ENCODE assay signal across 19 cellular contexts in the genomic region with DNA sequence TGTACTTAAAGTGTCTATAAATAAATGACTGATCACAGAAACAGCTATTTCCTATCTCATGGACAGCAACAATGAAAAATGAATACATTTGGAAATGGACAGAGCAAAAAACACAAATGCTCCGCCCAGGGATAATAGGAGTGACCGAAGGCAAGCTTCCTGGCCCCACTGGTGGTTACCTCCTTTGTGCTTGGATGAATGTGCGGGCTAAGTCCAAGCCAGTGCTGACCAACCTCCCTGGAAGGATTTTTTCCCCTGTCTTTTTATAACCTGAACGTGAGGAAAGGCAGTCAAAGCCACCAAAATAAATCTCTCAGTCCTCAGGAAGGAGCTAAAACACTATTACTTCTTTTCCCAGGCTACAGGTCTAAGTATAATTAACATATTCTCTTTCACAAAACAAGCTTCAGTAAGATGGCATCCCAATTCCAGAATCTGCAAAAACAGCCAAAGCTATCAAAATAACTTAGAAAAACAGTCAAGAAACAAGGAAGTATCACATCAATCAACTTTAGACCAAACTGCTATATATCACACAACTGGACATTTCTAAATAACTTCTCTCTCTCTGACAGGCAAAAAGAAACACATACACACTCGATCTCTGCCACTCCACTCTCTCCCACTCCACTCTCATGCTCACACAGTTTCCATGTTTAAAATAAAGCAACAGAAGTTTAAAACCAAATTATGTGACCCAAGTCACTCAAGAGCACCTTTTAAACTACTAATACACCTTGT. TPM values are rescaled to one million over a fixed set of nuclear protein-coding genes. Genes with fewer than 3 reads are reported as not detected.
DNase-seq lines count a peak whose midpoint lies in the region; ATAC-seq and TF ChIP-seq lines count a peak whose summit lies in the region.
"Had no signal": no experiment of that assay in that cellular context is flagged by ENCODE, and none has a peak within 500 bp of the region (broad histone marks: within the 10 kb centered on the region; RNA-seq: fewer than 3 reads in every experiment).

No MANE protein-coding gene starts in this region.

- no peaks in the 10 kb centered on the region for H3K9me3 ChIP-seq in endodermal cell (ENCODE audit: control insufficient read depth, low read length)

- H3K9ac ChIP-seq in endodermal cell (ENCODE audit: extremely low read depth, low read length, poor library complexity, severe bottlenecking) = no peak overlapping the region

- H3K27me3 Mint-ChIP-seq in WTC11 (ENCODE audit: low read depth) (no peaks in the 10 kb centered on the region), progenitor cell of endocrine pancreas (no peaks in the 10 kb centered on the region), endodermal cell (ENCODE audit: insufficient read depth) (no peaks in the 10 kb centered on the region)
- H3K27me3 Mint-ChIP-seq: CD4-positive, CD25-positive, alpha-beta regulatory T cell had no signal

- H3K4me1 Mint-ChIP-seq in WTC11 (peaks cover 25% of the 10 kb centered on the region), progenitor cell of endocrine pancreas (ENCODE audit: low read depth) (no peaks in the 10 kb centered on the region), endodermal cell (peaks cover 22% of the 10 kb centered on the region)

- H3K4me1 ChIP-seq in endodermal cell (ENCODE audit: control insufficient read depth, insufficient read depth, low read length) = no peaks in the 10 kb centered on the region

- CTCF ChIA-PET in HEK293T (lab: Yijun Ruan, JAX) = no interaction called here
- CTCF ChIA-PET in WTC11 (lab: Charles Lee) = no interaction called here

- WGBS in endodermal cell (ENCODE audit: insufficient coverage in 1 of 2, insufficient read length in 1 of 2), 2 experiments = 80 to 89% methylated on average over 4 to 5 of the region's 5 CpGs

- H3K4me3 Mint-ChIP-seq in WTC11 (no peak overlapping the region), progenitor cell of endocrine pancreas (ENCODE audit: low read depth) (no peak overlapping the region), endodermal cell (no peak overlapping the region)
- H3K4me3 Mint-ChIP-seq: CD4-positive, CD25-positive, alpha-beta regulatory T cell; H9 had no signal

- H3K27ac ChIP-seq in endodermal cell (ENCODE audit: low read depth, low read length) = no peak overlapping the region

- POLR2A ChIA-PET in HEK293T (lab: Yijun Ruan, JAX) (interaction anchor here (1.1 kb wide), 1 partner anchor 10 kb away, joined by 3 read pairs; no protein-coding TSS in a partner anchor), WTC11 (lab: Charles Lee) (no interaction called here)

- H3K4me3 ChIP-seq in endodermal cell (ENCODE audit: low read length) = no peak overlapping the region

- no peak for ATAC-seq in WTC11
- peak; percentile 63 for ATAC-seq in left colon
- no peak for ATAC-seq in GM21390 (IDR thresholded peaks at IDR 0.05; ENCODE audit: unreplicated experiment)

- H3K27me3 ChIP-seq in endodermal cell (ENCODE audit: control insufficient read depth, insufficient read depth, low read length, poor library complexity, severe bottlenecking) = no peaks in the 10 kb centered on the region

- intact Hi-C loops in left colon (cut with DNase I, micrococcal nuclease) = no loop called here

- no peaks in the 10 kb centered on the region for H3K36me3 ChIP-seq in endodermal cell (ENCODE audit: control insufficient read depth, insufficient read depth, low read length)

- DNase-seq in HEK293T (ENCODE audit: extremely low spot score) = no peak
- DNase-seq in WTC11 (ENCODE audit: low spot score) = no peak
- DNase-seq in left colon = no peak
- no peak for DNase-seq in progenitor cell of endocrine pancreas (ENCODE audit: low spot score, unreplicated experiment)
- no peak for DNase-seq in endodermal cell
- no peak for DNase-seq in NCI-H69 (lab: John Stamatoyannopoulos, UW)
- DNase-seq: CD4-positive, CD25-positive, alpha-beta regulatory T cell; COR-L47; DMS 273 treated with DMSO at 0.1 percent for 48 hours; GDM1; H9; IMR-90; Karpas-422; NCI-H1092 treated with DMSO at 0.1 percent for 48 hours; NCI-H2081; NCI-H2171 treated with DMSO at 0.1 percent for 48 hours; NCI-H446 treated with DMSO at 0.1 percent for 48 hours; Right ventricle myocardium superior had no signal

- TF ChIP-seq CTCF in WTC11 (IDR thresholded peaks at IDR 0.05) (no peak), progenitor cell of endocrine pancreas (IDR thresholded peaks at IDR 0.05; ENCODE audit: unreplicated experiment) (no peak), endodermal cell (conservative IDR thresholded peaks at IDR 0.05) (no peak)

- no peaks in the 10 kb centered on the region for H3K36me3 Mint-ChIP-seq in WTC11
- no peaks in the 10 kb centered on the region for H3K36me3 Mint-ChIP-seq in progenitor cell of endocrine pancreas (ENCODE audit: insufficient read depth)
- peaks cover 3% of the 10 kb centered on the region for H3K36me3 Mint-ChIP-seq in endodermal cell (ENCODE audit: low read depth)

- peak overlapping the region; percentile 79 for H3K27ac Mint-ChIP-seq in WTC11
- peak overlapping the region; percentile 20 for H3K27ac Mint-ChIP-seq in progenitor cell of endocrine pancreas
- H3K27ac Mint-ChIP-seq in endodermal cell = no peak overlapping the region
- H3K27ac Mint-ChIP-seq: CD4-positive, CD25-positive, alpha-beta regulatory T cell; H9 had no signal

- H3K9me3 Mint-ChIP-seq in WTC11 (0 out of 2 replicates have a peak, but pooled peaks cover 3% of the 10 kb centered on the region), progenitor cell of endocrine pancreas (ENCODE audit: low read depth) (no peaks in the 10 kb centered on the region), endodermal cell (no peaks in the 10 kb centered on the region)
- H3K9me3 Mint-ChIP-seq: H9 had no signal

TF ChIP-seq in HEK293T, 16 proteins besides CTCF, POLR2A, EP300 and RAD21:
- TF ChIP-seq, protein P1, sequence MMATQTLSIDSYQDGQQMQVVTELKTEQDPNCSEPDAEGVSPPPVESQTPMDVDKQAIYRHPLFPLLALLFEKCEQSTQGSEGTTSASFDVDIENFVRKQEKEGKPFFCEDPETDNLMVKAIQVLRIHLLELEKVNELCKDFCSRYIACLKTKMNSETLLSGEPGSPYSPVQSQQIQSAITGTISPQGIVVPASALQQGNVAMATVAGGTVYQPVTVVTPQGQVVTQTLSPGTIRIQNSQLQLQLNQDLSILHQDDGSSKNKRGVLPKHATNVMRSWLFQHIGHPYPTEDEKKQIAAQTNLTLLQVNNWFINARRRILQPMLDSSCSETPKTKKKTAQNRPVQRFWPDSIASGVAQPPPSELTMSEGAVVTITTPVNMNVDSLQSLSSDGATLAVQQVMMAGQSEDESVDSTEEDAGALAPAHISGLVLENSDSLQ (IDR thresholded peaks at IDR 0.05) = peak; percentile 27
- no peak for TF ChIP-seq SP1 (IDR thresholded peaks at IDR 0.05)

TF ChIP-seq in WTC11, 78 proteins besides CTCF, POLR2A, EP300 and RAD21:
- TF ChIP-seq GRHL2 (CRISPR knock-in tag; IDR thresholded peaks at IDR 0.05; ENCODE audit: insufficient replicate concordance, severe bottlenecking) (no peak), ZNF138 (CRISPR knock-in tag; conservative IDR thresholded peaks at IDR 0.05) (no peak), ELF4 (CRISPR knock-in tag; IDR thresholded peaks at IDR 0.05; ENCODE audit: low read depth) (no peak)
- TF ChIP-seq, protein P2, sequence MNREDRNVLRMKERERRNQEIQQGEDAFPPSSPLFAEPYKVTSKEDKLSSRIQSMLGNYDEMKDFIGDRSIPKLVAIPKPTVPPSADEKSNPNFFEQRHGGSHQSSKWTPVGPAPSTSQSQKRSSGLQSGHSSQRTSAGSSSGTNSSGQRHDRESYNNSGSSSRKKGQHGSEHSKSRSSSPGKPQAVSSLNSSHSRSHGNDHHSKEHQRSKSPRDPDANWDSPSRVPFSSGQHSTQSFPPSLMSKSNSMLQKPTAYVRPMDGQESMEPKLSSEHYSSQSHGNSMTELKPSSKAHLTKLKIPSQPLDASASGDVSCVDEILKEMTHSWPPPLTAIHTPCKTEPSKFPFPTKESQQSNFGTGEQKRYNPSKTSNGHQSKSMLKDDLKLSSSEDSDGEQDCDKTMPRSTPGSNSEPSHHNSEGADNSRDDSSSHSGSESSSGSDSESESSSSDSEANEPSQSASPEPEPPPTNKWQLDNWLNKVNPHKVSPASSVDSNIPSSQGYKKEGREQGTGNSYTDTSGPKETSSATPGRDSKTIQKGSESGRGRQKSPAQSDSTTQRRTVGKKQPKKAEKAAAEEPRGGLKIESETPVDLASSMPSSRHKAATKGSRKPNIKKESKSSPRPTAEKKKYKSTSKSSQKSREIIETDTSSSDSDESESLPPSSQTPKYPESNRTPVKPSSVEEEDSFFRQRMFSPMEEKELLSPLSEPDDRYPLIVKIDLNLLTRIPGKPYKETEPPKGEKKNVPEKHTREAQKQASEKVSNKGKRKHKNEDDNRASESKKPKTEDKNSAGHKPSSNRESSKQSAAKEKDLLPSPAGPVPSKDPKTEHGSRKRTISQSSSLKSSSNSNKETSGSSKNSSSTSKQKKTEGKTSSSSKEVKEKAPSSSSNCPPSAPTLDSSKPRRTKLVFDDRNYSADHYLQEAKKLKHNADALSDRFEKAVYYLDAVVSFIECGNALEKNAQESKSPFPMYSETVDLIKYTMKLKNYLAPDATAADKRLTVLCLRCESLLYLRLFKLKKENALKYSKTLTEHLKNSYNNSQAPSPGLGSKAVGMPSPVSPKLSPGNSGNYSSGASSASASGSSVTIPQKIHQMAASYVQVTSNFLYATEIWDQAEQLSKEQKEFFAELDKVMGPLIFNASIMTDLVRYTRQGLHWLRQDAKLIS (CRISPR knock-in tag; IDR thresholded peaks at IDR 0.05; ENCODE audit: borderline replicate concordance) = no peak
- TF ChIP-seq, protein P3, sequence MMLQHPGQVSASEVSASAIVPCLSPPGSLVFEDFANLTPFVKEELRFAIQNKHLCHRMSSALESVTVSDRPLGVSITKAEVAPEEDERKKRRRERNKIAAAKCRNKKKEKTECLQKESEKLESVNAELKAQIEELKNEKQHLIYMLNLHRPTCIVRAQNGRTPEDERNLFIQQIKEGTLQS (CRISPR knock-in tag; conservative IDR thresholded peaks at IDR 0.05) = no peak

RNA-seq across cellular contexts. Expression of a gene that starts 10.0 kb away (rescaled TPM):
- total RNA-seq in WTC11 (2021) (7.5 to 7.9 TPM (median 7.6 TPM) in 3 replicates), left colon (10 to 100 TPM; 66.9 to 71.1 TPM), progenitor cell of endocrine pancreas (10.8 and 13.0 TPM in 2 replicates), endodermal cell (10 to 100 TPM; 17.3 to 18.8 TPM)
- polyA plus RNA-seq in endodermal cell (2013, experiment 1 of 2) = 8.3 TPM
- polyA plus RNA-seq in endodermal cell (2013, experiment 2 of 2) = 7.5 TPM
